Comparison of ENCODE assay signal across 24 cellular contexts in genomic region chr15:35907507-35907906, GRCh38.
"Had no signal": no experiment of that assay in that cellular context is flagged by ENCODE, and none has a peak within 500 bp of the region (broad histone marks: within the 10 kb centered on the region; RNA-seq: fewer than 3 reads in every experiment).

No MANE protein-coding gene starts in this region.

- H3K27me3 ChIP-seq: gastroesophageal sphincter, heart right ventricle, pancreas, upper lobe of left lung had no signal

- H3K9me3 ChIP-seq: gastroesophageal sphincter, heart right ventricle, left ventricle myocardium inferior, pancreas, psoas muscle, upper lobe of left lung had no signal

- H3K4me1 ChIP-seq: psoas muscle, upper lobe of left lung had no signal

- H3K36me3 Mint-ChIP-seq: activated CD8-positive, alpha-beta memory T cell treated with anti-CD3 and anti-CD28 coated beads, Interleukin-2, amount 10 ng/mL, durations not matched to agents 7 days and 5 days; brain; T-cell had no signal

- H3K9me3 Mint-ChIP-seq: activated CD4-positive, alpha-beta memory T cell treated with anti-CD3 and anti-CD28 coated beads, Interleukin-2, amount 10 ng/mL, durations not matched to agents 7 days and 5 days had no signal

- ATAC-seq: activated CD4-positive, CD25-positive, alpha-beta regulatory T cell treated with anti-CD3 and anti-CD28 coated beads, Interleukin-2, amount 50 U/mL, for 24 hours; activated CD8-positive, alpha-beta memory T cell treated with anti-CD3 and anti-CD28 coated beads, Interleukin-2, amount 10 ng/mL, durations not matched to agents 7 days and 5 days; gastroesophageal sphincter; heart right ventricle; natural killer cell; pancreas; psoas muscle; right cardiac atrium; stimulated activated naive CD8-positive, alpha-beta T cell treated with anti-CD3 and anti-CD28 coated beads, Interleukin-15, Interleukin-2, amounts not matched to agents 100 U/mL and 50 U/mL, for 24 hours; T-cell had no signal

- DNase-seq: activated CD4-positive, alpha-beta memory T cell treated with anti-CD3 and anti-CD28 coated beads, Interleukin-2, amount 10 ng/mL, durations not matched to agents 7 days and 5 days; activated CD4-positive, alpha-beta T cell treated with anti-CD3 and anti-CD28 coated beads, Interleukin-2, amount 10 ng/mL, durations not matched to agents 24 days and 14 days; activated CD8-positive, alpha-beta memory T cell treated with anti-CD3 and anti-CD28 coated beads, Interleukin-2, amount 10 ng/mL, durations not matched to agents 7 days and 5 days; activated effector memory CD4-positive, alpha-beta T cell treated with anti-CD3 and anti-CD28 coated beads, Interleukin-2, amount 50 U/mL, for 16 hours; activated naive CD4-positive, alpha-beta T cell treated with anti-CD3 and anti-CD28 coated beads, Interleukin-2, amount 50 U/mL, for 16 hours; activated T-cell treated with anti-CD3 and anti-CD28 coated beads for 4 hours; anterior cingulate cortex; heart right ventricle; left ventricle myocardium inferior; midbrain; natural killer cell; pancreas; psoas muscle; right cardiac atrium; stimulated activated CD4-positive, alpha-beta T cell treated with anti-CD3 and anti-CD28 coated beads, Interleukin-4, amount 100 ng/mL, for 24 hours; stimulated activated naive CD8-positive, alpha-beta T cell treated with anti-CD3 and anti-CD28 coated beads, Interleukin-15, Interleukin-2, amounts not matched to agents 100 U/mL and 50 U/mL, for 24 hours; T-cell had no signal

- H3K4me3 ChIP-seq: coronary artery, gastroesophageal sphincter, heart right ventricle, left ventricle myocardium inferior, pancreas, psoas muscle, upper lobe of left lung had no signal

- H3K36me3 ChIP-seq: gastroesophageal sphincter, heart right ventricle, left ventricle myocardium inferior, pancreas, upper lobe of left lung had no signal

- H3K27ac Mint-ChIP-seq: activated CD4-positive, alpha-beta memory T cell treated with anti-CD3 and anti-CD28 coated beads, Interleukin-2, amount 10 ng/mL, durations not matched to agents 7 days and 5 days; activated CD4-positive, alpha-beta T cell treated with anti-CD3 and anti-CD28 coated beads, Interleukin-2, amount 10 ng/mL, durations not matched to agents 24 days and 14 days; activated CD8-positive, alpha-beta memory T cell treated with anti-CD3 and anti-CD28 coated beads, Interleukin-2, amount 10 ng/mL, durations not matched to agents 7 days and 5 days; brain; natural killer cell; T-cell; T-helper 2 cell treated with Interferon-gamma antibody and Interleukin-4, amounts not matched to agents 5 μg/mL and 100 μg/mL, for 36 hours had no signal

- H3K27ac ChIP-seq: coronary artery, gastroesophageal sphincter, heart right ventricle, left ventricle myocardium inferior, pancreas, psoas muscle, upper lobe of left lung, VCaP had no signal
